In the genomic region with DNA sequence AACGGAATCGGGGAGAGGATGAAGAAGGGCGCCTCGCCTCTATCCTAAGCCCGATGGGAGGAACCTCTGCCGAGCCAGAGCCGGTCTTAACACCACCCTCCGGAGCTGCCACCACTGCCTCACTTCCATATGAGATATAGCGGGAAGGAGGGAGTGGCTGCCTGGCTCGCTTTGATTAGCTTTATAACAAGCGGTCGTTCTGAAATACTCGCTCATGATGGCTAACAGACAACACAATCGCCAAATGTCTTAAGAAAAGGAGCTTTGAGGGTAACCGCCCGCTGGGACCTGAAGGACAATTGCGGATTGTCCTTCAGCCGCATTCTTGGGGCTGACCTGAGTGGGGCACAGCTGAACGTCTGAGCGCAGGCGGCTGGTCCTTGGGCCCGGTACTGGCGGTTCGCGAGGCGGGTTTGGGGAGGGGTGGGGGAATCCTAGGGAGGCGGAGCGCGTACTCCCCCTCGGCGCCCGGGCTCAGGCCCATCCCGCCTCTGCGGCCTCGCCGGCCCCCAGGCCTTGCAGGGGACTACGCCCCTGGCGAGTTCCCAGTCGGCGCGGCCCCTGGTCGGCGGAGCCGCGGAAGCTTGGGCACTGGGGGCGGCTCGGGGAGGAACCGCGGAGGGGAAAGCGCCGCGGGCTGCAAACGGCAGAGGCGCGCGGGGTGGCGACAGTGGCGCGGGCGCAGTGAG, we compare ENCODE assay signal across 8 cellular contexts. TPM values are rescaled to one million over a fixed set of nuclear protein-coding genes. Genes with fewer than 3 reads are reported as not detected.
DNase-seq lines count a peak whose midpoint lies in the region; ATAC-seq and TF ChIP-seq lines count a peak whose summit lies in the region.

A gene with protein sequence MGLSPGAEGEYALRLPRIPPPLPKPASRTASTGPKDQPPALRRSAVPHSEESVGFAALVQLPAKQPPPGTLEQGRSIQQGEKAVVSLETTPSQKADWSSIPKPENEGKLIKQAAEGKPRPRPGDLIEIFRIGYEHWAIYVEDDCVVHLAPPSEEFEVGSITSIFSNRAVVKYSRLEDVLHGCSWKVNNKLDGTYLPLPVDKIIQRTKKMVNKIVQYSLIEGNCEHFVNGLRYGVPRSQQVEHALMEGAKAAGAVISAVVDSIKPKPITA (minus strand): TSS at position 617 of the 689 bp plus-strand sequence. CDS start 133 bp downstream, at position 484.

- H3K4me3 ChIP-seq in foreskin fibroblast (ENCODE audit: low read depth in 1 of 2, low read length in 2 of 2) = peak within 1 kb of the TSS; percentile 26 to 52

- TF ChIP-seq CTCF in foreskin fibroblast (IDR thresholded peaks at IDR 0.05; ENCODE audit: low read depth, low read length) (no peak), neural crest cell (conservative IDR thresholded peaks at IDR 0.05) (no peak)

- in situ Hi-C loops in KBM-7 (cut with MboI; ENCODE audit: low pct_unique_long_range_greater_than_20kb, low sequenced_read_pairs) = no loop called here

- peaks cover 5% of the 10 kb centered on the region for H3K9me3 Mint-ChIP-seq in neural crest cell

- H3K4me1 Mint-ChIP-seq in neural crest cell = peaks cover 35% of the 10 kb centered on the region

- DNase-seq in D341Med (ENCODE audit: low spot score) (peak; percentile 38), foreskin fibroblast (peak in 1 of 2 donors; percentile 17), neural crest cell (ENCODE audit: low read depth, low spot score) (peak; percentile 36), KBM-7 (no peak), SHP77 treated with DMSO at 0.1 percent for 48 hours (lab: John Stamatoyannopoulos, UW) (no peak), glomerular visceral epithelial cell (ENCODE audit: extremely low spot score) (no peak)
- peak; percentile 29 for DNase-seq in activated CD8-positive, alpha-beta memory T cell treated with anti-CD3 and anti-CD28 coated beads, Interleukin-2, amount 50 U/mL, for 4 hours

- H3K36me3 Mint-ChIP-seq in neural crest cell (ENCODE audit: low read depth) = peaks cover 2% of the 10 kb centered on the region

- peaks cover 47% of the 10 kb centered on the region for H3K27me3 Mint-ChIP-seq in neural crest cell (ENCODE audit: low read depth)

- ATAC-seq in GM19463 (IDR thresholded peaks at IDR 0.05; ENCODE audit: unreplicated experiment) = no peak

- no peak within 1 kb of the TSS for H3K27ac Mint-ChIP-seq in neural crest cell (ENCODE audit: unreplicated experiment)

- H3K4me3 Mint-ChIP-seq in neural crest cell = peak within 1 kb of the TSS; percentile 89

RNA-seq across cellular contexts. Expression of the gene that starts here (rescaled TPM):
- 0.45 and 0.77 TPM in 2 replicates for total RNA-seq in neural crest cell

Comparison
In these comparisons a context has a peak if more than half of its experiments do, and no peak if none do; other contexts are left out.
1. Peak in DNase-seq in neural crest cell; RNA of the gene not detected or under 1 TPM.
2. DNase-seq: peak in D341Med (single experiment) and activated CD8-positive, alpha-beta memory T cell treated with anti-CD3 and anti-CD28 coated beads, Interleukin-2, amount 50 U/mL, for 4 hours (single experiment); none in KBM-7 (single experiment), SHP77 treated with DMSO at 0.1 percent for 48 hours (single experiment) and glomerular visceral epithelial cell (single experiment).